24 cellular contexts compared by ENCODE assay signal in the genomic region with DNA sequence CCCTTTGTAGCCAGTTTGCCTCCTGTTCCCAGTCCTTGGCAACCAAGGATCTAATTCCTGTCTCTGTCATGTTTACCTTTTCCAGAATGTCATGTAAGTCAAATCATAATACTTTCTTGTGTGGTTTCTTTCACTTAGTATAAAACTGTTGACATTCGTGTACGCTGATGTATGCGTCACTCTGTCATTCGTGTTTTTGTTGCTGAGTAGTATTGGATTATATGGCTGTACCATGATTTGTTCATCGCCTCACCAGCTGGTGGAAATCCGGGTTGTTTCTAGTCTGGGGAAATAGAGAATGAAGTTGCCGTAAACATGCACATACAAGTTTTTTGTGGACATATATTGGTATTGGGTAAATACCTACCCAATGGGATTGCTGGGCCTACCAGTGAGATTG.
A peak's percentile ranks its signal among the peaks of the same experiment; 100 is the strongest.
DNase-seq lines count a peak whose midpoint lies in the region; ATAC-seq and TF ChIP-seq lines count a peak whose summit lies in the region.
"Had no signal": no experiment of that assay in that cellular context is flagged by ENCODE, and none has a peak within 500 bp of the region (broad histone marks: within the 10 kb centered on the region; RNA-seq: fewer than 3 reads in every experiment).

No MANE protein-coding gene starts in this region.

- no peaks in the 10 kb centered on the region for H3K27me3 ChIP-seq in PC-3 (ENCODE audit: low read length)
- H3K27me3 ChIP-seq in psoas muscle (ENCODE audit: insufficient read depth in 3 of 3, low read length in 2 of 3) = no peaks in the 10 kb centered on the region
- no peaks in the 10 kb centered on the region for H3K27me3 ChIP-seq in SJCRH30
- H3K27me3 ChIP-seq: Peyer's patch had no signal

- no peaks in the 10 kb centered on the region for H3F3A ChIP-seq in PC-3 (ENCODE audit: low read length, unreplicated experiment)

- H3K27ac ChIP-seq in PC-3 (ENCODE audit: low read length) (peak overlapping the region; percentile 88), psoas muscle (peak overlapping the region; percentile 76), urinary bladder (ENCODE audit: low read depth) (peak overlapping the region; percentile 43), SJCRH30 (no peak overlapping the region)
- H3K27ac ChIP-seq: A549, C4-2B, Peyer's patch, SK-N-MC had no signal

- H3K9me3 ChIP-seq in PC-3 (ENCODE audit: low read length) = no peaks in the 10 kb centered on the region
- H3K9me3 ChIP-seq in psoas muscle = no peaks in the 10 kb centered on the region
- no peaks in the 10 kb centered on the region for H3K9me3 ChIP-seq in SJCRH30 (replicated peaks)
- H3K9me3 ChIP-seq: A549, Peyer's patch had no signal

- intact Hi-C loops in PC-3 (cut with micrococcal nuclease) (loop anchor here (1.0 to 2.0 kb wide), 2 partner anchors 24 to 60 kb away; no protein-coding TSS in a partner anchor), psoas muscle (cut with DNase I) (no loop called here)

- H3K9ac ChIP-seq in PC-3 (ENCODE audit: low read length) = peak overlapping the region; percentile 52; the same call in 1 of the 2 replicates

- H3K79me2 ChIP-seq in PC-3 (ENCODE audit: low read length) = no peaks in the 10 kb centered on the region

- DNase-seq in PC-3 = peak; percentile 67
- DNase-seq in epithelial cell of esophagus (ENCODE audit: low read depth) = peak; percentile 19
- no peak for DNase-seq in psoas muscle
- no peak for DNase-seq in inferior parietal cortex (ENCODE audit: extremely low spot score)
- no peak for DNase-seq in SJCRH30
- DNase-seq: CD8-positive, alpha-beta T cell; DMS 273 treated with DMSO at 0.1 percent for 48 hours; DMS79; EL; GDM1; Karpas-422; NCI-H1092; NCI-H1694 treated with DMSO at 0.1 percent for 48 hours; NCI-H226; NCI-H510A; Peyer's patch had no signal

- no peaks in the 10 kb centered on the region for H4K20me1 ChIP-seq in PC-3 (ENCODE audit: low read length)

- H3K4me1 ChIP-seq in PC-3 (ENCODE audit: insufficient read depth, low read length) (peaks cover 32% of the 10 kb centered on the region), psoas muscle (peaks cover 43% of the 10 kb centered on the region), urinary bladder (ENCODE audit: insufficient read depth) (peaks cover 4% of the 10 kb centered on the region), SJCRH30 (peaks cover 6% of the 10 kb centered on the region)
- H3K4me1 ChIP-seq: A549 had no signal

- POLR2A ChIA-PET in PC-3 (lab: Charles Lee; ENCODE audit: unreplicated experiment) = no interaction called here

- peak; percentile 80 for ATAC-seq in PC-3
- no peak for ATAC-seq in psoas muscle
- no peak for ATAC-seq in GM21526 (IDR thresholded peaks at IDR 0.05; ENCODE audit: low FRiP score, unreplicated experiment)
- no peak for ATAC-seq in HG02763 (IDR thresholded peaks at IDR 0.05; ENCODE audit: unreplicated experiment)
- ATAC-seq: A549; CD8-positive, alpha-beta T cell; GM12878; HCT116 had no signal

- H3K4me2 ChIP-seq in PC-3 (ENCODE audit: low read length) = peak overlapping the region; percentile 63
- H3K4me2 ChIP-seq: A549 had no signal

- no peak overlapping the region for H2AFZ ChIP-seq in PC-3 (ENCODE audit: low read length)

- no peaks in the 10 kb centered on the region for H3K36me3 ChIP-seq in PC-3 (ENCODE audit: low read depth, low read length)
- no peaks in the 10 kb centered on the region for H3K36me3 ChIP-seq in psoas muscle (ENCODE audit: insufficient read depth in 1 of 2, low read depth in 1 of 2)
- no peaks in the 10 kb centered on the region for H3K36me3 ChIP-seq in urinary bladder (ENCODE audit: insufficient read depth)
- no peaks in the 10 kb centered on the region for H3K36me3 ChIP-seq in SJCRH30
- H3K36me3 ChIP-seq: Peyer's patch had no signal

- H3K4me3 ChIP-seq in PC-3 (ENCODE audit: low read length) (no peak overlapping the region; the same call in 1 of the 2 replicates), epithelial cell of esophagus (ENCODE audit: low read length) (no peak overlapping the region), psoas muscle (no peak overlapping the region), urinary bladder (ENCODE audit: low read depth, low read length) (no peak overlapping the region), SJCRH30 (no peak overlapping the region)
- H3K4me3 ChIP-seq: A549, GM12878, Peyer's patch, SK-N-MC had no signal

- no peaks in the 10 kb centered on the region for H3K9me2 ChIP-seq in PC-3 (replicated peaks; ENCODE audit: low read length)

- TF ChIP-seq CTCF in PC-3 (conservative IDR thresholded peaks at IDR 0.05; ENCODE audit: low read depth, low read length) (no peak), epithelial cell of esophagus (IDR thresholded peaks at IDR 0.05; ENCODE audit: insufficient read depth, low read depth, low read length, missing control alignments) (no peak), psoas muscle (IDR thresholded peaks at IDR 0.05) (no peak)

- 94 to 98% (median 94%) methylated on average over 7 of the region's 7 CpGs for WGBS in psoas muscle, 3 donors
- 90% methylated on average over 7 of the region's 7 CpGs for WGBS in urinary bladder

- BruUV-seq in PC-3 (replicated peaks; lab: Mats Ljungman, UMichigan) = no TSS peak

- CTCF ChIA-PET in PC-3 (lab: Charles Lee) = no interaction called here

Comparison
In these comparisons a context has a peak if more than half of its experiments do, and no peak if none do; other contexts are left out.
1. DNase-seq: peak in PC-3 (single experiment) and epithelial cell of esophagus (single experiment); none in psoas muscle (0 of 2), inferior parietal cortex (single experiment) and SJCRH30 (0 of 2).